In genomic region chr22:24819487-24819886, GRCh38 we compare ENCODE assay signal across 25 cellular contexts. TPM values are rescaled to one million over a fixed set of nuclear protein-coding genes. Genes with fewer than 3 reads are reported as not detected.
A peak's percentile ranks its signal among the peaks of the same experiment; 100 is the strongest.
DNase-seq lines count a peak whose midpoint lies in the region; ATAC-seq, FAIRE-seq and TF ChIP-seq lines count a peak whose summit lies in the region.
"Had no signal": no experiment of that assay in that cellular context is flagged by ENCODE, and none has a peak within 500 bp of the region (broad histone marks: within the 10 kb centered on the region; RNA-seq: fewer than 3 reads in every experiment).

No MANE protein-coding gene starts in this region.

- H3K9me3 ChIP-seq in heart left ventricle (peaks cover 0 to 13% (median 0%) of the 10 kb centered on the region in 12 donors), HEK293 (ENCODE audit: control insufficient read depth, insufficient read depth, low read depth, low read length) (no peaks in the 10 kb centered on the region), pancreas (no peaks in the 10 kb centered on the region), adrenal gland (replicated peaks in 1 of 3) (no peaks in the 10 kb centered on the region)

- TF ChIP-seq POLR2A in heart left ventricle (IDR thresholded peaks at IDR 0.05) (no peak), adrenal gland (IDR thresholded peaks at IDR 0.05) (no peak)

- H3K27me3 ChIP-seq in heart left ventricle = no peaks in the 10 kb centered on the region
- H3K27me3 ChIP-seq in pancreas = no peaks in the 10 kb centered on the region
- H3K27me3 ChIP-seq in adrenal gland = no peaks in the 10 kb centered on the region
- H3K27me3 ChIP-seq: Peyer's patch had no signal

- DNase-seq in heart left ventricle (no peak), Right ventricle myocardium inferior (ENCODE audit: missing footprints) (no peak), pancreas (no peak), adrenal gland (no peak), NCI-H510A treated with DMSO at 0.1 percent for 48 hours (lab: John Stamatoyannopoulos, UW) (no peak), NCI-H748 (lab: John Stamatoyannopoulos, UW; ENCODE audit: unreplicated experiment) (no peak)
- DNase-seq: KBM-7, MM.1S, NCI-H1048, NCI-H1436, NCI-H187 treated with DMSO at 0.1 percent for 48 hours, NCI-H2107, NCI-H226, NCI-H524 treated with DMSO at 0.1 percent for 48 hours had no signal

- peaks cover 0 to 27% (median 11%) of the 10 kb centered on the region in 12 donors for H3K4me1 ChIP-seq in heart left ventricle
- H3K4me1 ChIP-seq in HEK293 (ENCODE audit: control insufficient read depth, insufficient read depth, low read length) = no peaks in the 10 kb centered on the region
- peaks cover 7 to 23% (median 13%) of the 10 kb centered on the region in 3 donors for H3K4me1 ChIP-seq in pancreas
- H3K4me1 ChIP-seq in adrenal gland (replicated peaks in 1 of 2) = no peaks in the 10 kb centered on the region
- H3K4me1 ChIP-seq: SJSA1 had no signal

- CTCF ChIA-PET in HEK293 (lab: Yijun Ruan, JAX) = interaction anchor here (0.6 to 1.5 kb wide), 2 partner anchors 16 to 61 kb away, joined by 3 to 4 read pairs; no protein-coding TSS in a partner anchor

- no peak overlapping the region for H3K4me3 ChIP-seq in heart left ventricle
- H3K4me3 ChIP-seq in HEK293 (ENCODE audit: low read depth, low read length) = no peak overlapping the region
- no peak overlapping the region for H3K4me3 ChIP-seq in pancreas
- no peak overlapping the region for H3K4me3 ChIP-seq in adrenal gland
- H3K4me3 ChIP-seq: Peyer's patch, SJSA1 had no signal

- ATAC-seq in heart left ventricle (peak in 2 of 4 donors; percentile 3 to 6), Right ventricle myocardium inferior (no peak), pancreas (peak; percentile 7 to 20 (median 19))

- FAIRE-seq in islet of Langerhans (lab: Jason Lieb, UNC) (peak; percentile 13), pancreas (lab: Jason Lieb, UNC) (no peak)
- FAIRE-seq: G401.6, GM12892, H1 had no signal

- intact Hi-C loops in heart left ventricle (cut with DNase I) (no loop called here), Right ventricle myocardium inferior (cut with DNase I) (no loop called here), pancreas (cut with DNase I) (no loop called here), adrenal gland (cut with DNase I) (no loop called here)

- WGBS in heart left ventricle, 4 donors = 29 to 52% (median 39%) methylated on average over 2 of the region's 2 CpGs
- WGBS in pancreas, 2 donors = 21 to 40% methylated on average over 2 of the region's 2 CpGs
- 36 to 77% (median 59%) methylated on average over 2 of the region's 2 CpGs for WGBS in adrenal gland, 4 donors

- POLR2A ChIA-PET in HEK293 (lab: Yijun Ruan, JAX) = interaction anchor here (0.7 to 1.1 kb wide), 2 partner anchors 39 to 264 kb away, joined by 3 read pairs; partner anchors contain the start of gene GUCD1

- H3K36me3 ChIP-seq in heart left ventricle (no peaks in the 10 kb centered on the region), HEK293 (ENCODE audit: control insufficient read depth in 2 of 2, insufficient read depth in 1 of 2, low read length in 2 of 2) (no peaks in the 10 kb centered on the region), pancreas (no peaks in the 10 kb centered on the region), adrenal gland (replicated peaks in 1 of 2) (no peaks in the 10 kb centered on the region)
- H3K36me3 ChIP-seq: Peyer's patch, SJSA1 had no signal

- peak overlapping the region in 11 of 12 donors; percentile 44 to 83 (median 68) for H3K27ac ChIP-seq in heart left ventricle
- H3K27ac ChIP-seq in HEK293 (ENCODE audit: extremely low read depth, low read depth, low read length) = no peak overlapping the region
- H3K27ac ChIP-seq in pancreas = peak overlapping the region in 3 of 4 donors; percentile 49 to 81 (median 69)
- H3K27ac ChIP-seq in adrenal gland = no peak overlapping the region
- H3K27ac ChIP-seq: C4-2B, SJSA1 had no signal

- TF ChIP-seq CTCF in heart left ventricle (IDR thresholded peaks at IDR 0.05) (no peak), HEK293 (tag by site-specific recombination; IDR thresholded peaks at IDR 0.05) (no peak), pancreas (IDR thresholded peaks at IDR 0.05) (no peak), adrenal gland (IDR thresholded peaks at IDR 0.05) (no peak)

TF ChIP-seq in HEK293, 187 proteins besides CTCF, POLR2A, EP300 and RAD21:
- TF ChIP-seq ZNF146 (tag by site-specific recombination; IDR thresholded peaks at IDR 0.05) (no peak), KLF7 (tag by site-specific recombination; IDR thresholded peaks at IDR 0.05; ENCODE audit: borderline replicate concordance) (no peak), SP2 (tag by site-specific recombination; IDR thresholded peaks at IDR 0.05) (no peak), ZNF768 (tag by site-specific recombination; IDR thresholded peaks at IDR 0.05) (peak; percentile 79; the same call in 1 of the 2 replicates)
TF ChIP-seq in HEK293: peak in this region for 1.

RNA-seq across cellular contexts. Expression of gene SGSM1, which starts 13.5 kb away (rescaled TPM):
- total RNA-seq in heart left ventricle (10 to 100 TPM in 3 of 9 donors, 1 to 10 TPM in 6; 4.1 to 11.0 (median 6.8) TPM), Right ventricle myocardium inferior (7.5 TPM), pancreas (1 to 10 TPM; 1.7 to 3.0 (median 2.5) TPM), adrenal gland (1 to 10 TPM; 1.9 to 6.8 (median 3.3) TPM)
- polyA plus RNA-seq in heart left ventricle (1 to 10 TPM; 2.1 to 2.7 TPM), pancreas (1 to 10 TPM; 1.6 to 5.1 TPM), adrenal gland (1 to 10 TPM; 2.0 to 3.4 (median 3.3) TPM)
- total RNA-seq: A172, Daoy, OCI-LY7, SJSA1 had no signal

RNA-seq across cellular contexts. Expression of gene PIWIL3, which starts 45.0 kb away (rescaled TPM):
- total RNA-seq in heart left ventricle (not detected), Right ventricle myocardium inferior (not detected), pancreas (not detected), adrenal gland (not detected)
- polyA plus RNA-seq in heart left ventricle (not detected), pancreas (not detected), adrenal gland (not detected)
- total RNA-seq: A172, Daoy, OCI-LY7, Peyer's patch, SJSA1 had no signal

Comparison
In these comparisons a context has a peak if more than half of its experiments do, and no peak if none do; other contexts are left out.
1. H3K27ac ChIP-seq: peak in heart left ventricle (11 of 12) and pancreas (3 of 4); none in HEK293 (single experiment) and adrenal gland (0 of 5).